In genomic region chr4:37445023-37445422, GRCh38 we compare ENCODE assay signal across 12 cellular contexts.
DNase-seq lines count a peak whose midpoint lies in the region; TF ChIP-seq lines count a peak whose summit lies in the region.
"Had no signal": no experiment of that assay in that cellular context is flagged by ENCODE, and none has a peak within 500 bp of the region (broad histone marks: within the 10 kb centered on the region; RNA-seq: fewer than 3 reads in every experiment).

No MANE protein-coding gene starts in this region.

- no peak overlapping the region for H3K4me3 ChIP-seq in parathyroid adenoma (ENCODE audit: low read depth, low read length)
- H3K4me3 ChIP-seq in WERI-Rb-1 (ENCODE audit: low read depth, low read length): no peak overlapping the region
- H3K4me3 ChIP-seq: A549, BLaER1 had no signal

- H3K9me3 ChIP-seq in parathyroid adenoma (ENCODE audit: control insufficient read depth, low read length): no peaks in the 10 kb centered on the region
- no peaks in the 10 kb centered on the region for H3K9me3 ChIP-seq in WERI-Rb-1 (ENCODE audit: severe bottlenecking)
- H3K9me3 ChIP-seq: A549, BLaER1 had no signal

- no peaks in the 10 kb centered on the region for H3K27me3 ChIP-seq in parathyroid adenoma (ENCODE audit: control insufficient read depth, insufficient read depth, low read length)
- peaks cover 93% of the 10 kb centered on the region for H3K27me3 ChIP-seq in WERI-Rb-1 (ENCODE audit: insufficient read depth, low read depth, severe bottlenecking)
- H3K27me3 ChIP-seq: BLaER1 had no signal

- H3K36me3 ChIP-seq in parathyroid adenoma (ENCODE audit: control insufficient read depth, insufficient read depth, low read length) (no peaks in the 10 kb centered on the region), WERI-Rb-1 (no peaks in the 10 kb centered on the region)
- H3K36me3 ChIP-seq: BLaER1 had no signal

- no peak for TF ChIP-seq CTCF in parathyroid adenoma (IDR thresholded peaks at IDR 0.05)
- TF ChIP-seq CTCF in WERI-Rb-1 (IDR thresholded peaks at IDR 0.05; ENCODE audit: low read depth, low read length): no peak

- peak overlapping the region; percentile 56 for H2AFZ ChIP-seq in parathyroid adenoma

- peaks cover 14% of the 10 kb centered on the region for H3K4me1 ChIP-seq in parathyroid adenoma
- H3K4me1 ChIP-seq: A549 had no signal

- no peaks in the 10 kb centered on the region for H3K79me2 ChIP-seq in parathyroid adenoma

- H3K27ac ChIP-seq in parathyroid adenoma (peak overlapping the region; percentile 33), WERI-Rb-1 (no peak overlapping the region)
- H3K27ac ChIP-seq: A549, BLaER1 had no signal

- peak; percentile 44 for DNase-seq in NCI-H748 (lab: John Stamatoyannopoulos, UW; ENCODE audit: unreplicated experiment)
- no peak for DNase-seq in NCI-H748 treated with DMSO at 0.1 percent for 48 hours (lab: John Stamatoyannopoulos, UW)
- DNase-seq in COLO668 (lab: John Stamatoyannopoulos, UW; ENCODE audit: unreplicated experiment): peak; percentile 13
- DNase-seq in 8988T: no peak
- DNase-seq in WERI-Rb-1: no peak
- DNase-seq: AML-193; Calu3; CD4-positive, alpha-beta memory T cell; H9 had no signal

- H3K9ac ChIP-seq in parathyroid adenoma: no peak overlapping the region
- H3K9ac ChIP-seq: BLaER1 had no signal

- peak overlapping the region; percentile 50 for H3K4me2 ChIP-seq in parathyroid adenoma (ENCODE audit: low read length)
- H3K4me2 ChIP-seq: A549, BLaER1 had no signal

Comparison
In these comparisons a context has a peak if more than half of its experiments do, and no peak if none do; other contexts are left out.
1. DNase-seq: peak in NCI-H748 (single experiment) and COLO668 (single experiment); none in NCI-H748 treated with DMSO at 0.1 percent for 48 hours (single experiment), 8988T (single experiment) and WERI-Rb-1 (single experiment).